ENCODE assay signal across 28 cellular contexts in genomic region chr10:27784272-27784671, GRCh38. TPM values are rescaled to one million over a fixed set of nuclear protein-coding genes. Genes with fewer than 3 reads are reported as not detected.
"Had no signal": no experiment of that assay in that cellular context is flagged by ENCODE, and none has a peak within 500 bp of the region (broad histone marks: within the 10 kb centered on the region; RNA-seq: fewer than 3 reads in every experiment).

No MANE protein-coding gene starts in this region.

- H3K36me3 ChIP-seq: SJCRH30 had no signal

- H3K27ac ChIP-seq: PC-9, RWPE1, SJCRH30, SK-N-MC had no signal

- H3K4me1 ChIP-seq: SJCRH30 had no signal

- H2AFZ ChIP-seq: PC-9 had no signal

- H3K9me3 ChIP-seq: SJCRH30 had no signal

- H3K4me3 ChIP-seq: PC-9, SJCRH30, SK-N-MC had no signal

- H3K4me2 ChIP-seq: PC-9 had no signal

- DNase-seq: KG1, NCI-H1048, NCI-H1105 treated with DMSO at 0.1 percent for 48 hours, NCI-H1436, NCI-H146, NCI-H1694, NCI-H187, NCI-H2029 treated with DMSO at 0.1 percent for 48 hours, NCI-H2081 treated with DMSO at 0.1 percent for 48 hours, NCI-H2107, NCI-H2171, NCI-H446 treated with DMSO at 0.1 percent for 48 hours, NCI-H510A, NCI-H526, NCI-H69, NCI-H748 treated with DMSO at 0.1 percent for 48 hours, PC-9, SHP77, SIG-M5 had no signal

- ATAC-seq: Panc1, Right ventricle myocardium inferior, SK-N-SH treated with all-trans-retinoic acid at 6 μM for 48 hours had no signal

- H3K27me3 ChIP-seq: SJCRH30 had no signal

RNA-seq across cellular contexts. Expression of gene MKX, which starts 38.7 kb away (rescaled TPM):
- total RNA-seq: MCF 10A, OCI-LY7, PC-9, SK-MEL-5 had no signal
